Comparison of ENCODE assay signal across 16 cellular contexts in the genomic region with DNA sequence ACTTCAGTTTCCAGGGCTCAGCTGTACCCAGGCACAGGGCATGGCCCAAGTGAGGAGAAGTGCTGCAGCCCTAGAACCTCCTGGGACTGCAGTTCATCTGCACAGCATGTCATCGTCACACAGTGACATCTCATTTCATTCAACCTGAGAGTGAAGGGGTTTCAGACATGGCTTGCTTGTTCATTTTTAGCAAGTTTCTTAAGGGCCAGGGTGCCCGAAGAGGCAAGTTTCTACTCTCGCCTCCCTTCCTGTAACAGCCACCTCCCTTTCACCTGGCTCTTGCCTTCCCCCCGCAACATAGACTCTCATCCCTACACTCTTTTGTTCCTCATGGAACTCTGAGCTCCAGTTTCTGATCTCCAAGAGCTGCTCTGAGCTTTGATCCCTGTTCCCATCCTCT.
DNase-seq lines count a peak whose midpoint lies in the region; ATAC-seq and TF ChIP-seq lines count a peak whose summit lies in the region.
"Had no signal": no experiment of that assay in that cellular context is flagged by ENCODE, and none has a peak within 500 bp of the region (broad histone marks: within the 10 kb centered on the region; RNA-seq: fewer than 3 reads in every experiment).

No MANE protein-coding gene starts in this region.

- H3K9me3 Mint-ChIP-seq in activated T-cell treated with anti-CD3 and anti-CD28 coated beads, Interleukin-2, amount 50 U/mL, for 72 hours, result no peaks in the 10 kb centered on the region
- no peaks in the 10 kb centered on the region for H3K9me3 Mint-ChIP-seq in activated T-cell treated with anti-CD3 and anti-CD28 coated beads, Interleukin-2, amount 50 U/mL, for 24 hours
- H3K9me3 Mint-ChIP-seq: activated naive CD4-positive, alpha-beta T cell treated with anti-CD3 and anti-CD28 coated beads for 36 hours had no signal

- peak; percentile 17 to 22 for ATAC-seq in activated T-cell treated with anti-CD3 and anti-CD28 coated beads, Interleukin-2, amount 50 U/mL, for 72 hours (replicated peaks in 1 of 2)
- ATAC-seq in GM21717 (IDR thresholded peaks at IDR 0.05; ENCODE audit: unreplicated experiment), result peak; percentile 91
- peak; percentile 69 for ATAC-seq in HG03159 (IDR thresholded peaks at IDR 0.05; ENCODE audit: unreplicated experiment)

- peak overlapping the region in 1 of 3 donors; percentile 33 for H3K9ac ChIP-seq in skeletal muscle tissue (ENCODE audit: low read depth in 1 of 3, low read length in 3 of 3)

- H3K36me3 ChIP-seq in skeletal muscle tissue (ENCODE audit: control insufficient read depth in 3 of 3, insufficient read depth in 3 of 3, low read length in 3 of 3), result no peaks in the 10 kb centered on the region
- no peaks in the 10 kb centered on the region for H3K36me3 ChIP-seq in WERI-Rb-1

- H3K9me3 ChIP-seq in skeletal muscle tissue (ENCODE audit: control insufficient read depth in 3 of 3, low read length in 3 of 3) (no peaks in the 10 kb centered on the region), WERI-Rb-1 (ENCODE audit: severe bottlenecking) (no peaks in the 10 kb centered on the region)

- peaks cover 46 to 58% (median 55%) of the 10 kb centered on the region in 3 donors for H3K4me1 ChIP-seq in skeletal muscle tissue (ENCODE audit: control insufficient read depth in 3 of 3, insufficient read depth in 3 of 3, low read length in 3 of 3)

- TF ChIP-seq CTCF in WERI-Rb-1 (IDR thresholded peaks at IDR 0.05; ENCODE audit: low read depth, low read length), result no peak

- no peak overlapping the region for H3K4me3 ChIP-seq in skeletal muscle tissue (ENCODE audit: low read length in 3 of 3)
- no peak overlapping the region for H3K4me3 ChIP-seq in WERI-Rb-1 (ENCODE audit: low read depth, low read length)
- H3K4me3 ChIP-seq: dorsolateral prefrontal cortex, skin epidermis had no signal

- peaks cover 5% of the 10 kb centered on the region for H3K27me3 Mint-ChIP-seq in activated T-cell treated with anti-CD3 and anti-CD28 coated beads, Interleukin-2, amount 50 U/mL, for 72 hours (ENCODE audit: low read depth)
- H3K27me3 Mint-ChIP-seq in activated T-cell treated with anti-CD3 and anti-CD28 coated beads, Interleukin-2, amount 50 U/mL, for 24 hours, result no peaks in the 10 kb centered on the region

- peak; percentile 1 to 5 for DNase-seq in activated T-cell treated with anti-CD3 and anti-CD28 coated beads, Interleukin-2, amount 50 U/mL, for 72 hours
- no peak for DNase-seq in activated T-cell treated with anti-CD3 and anti-CD28 coated beads, Interleukin-2, amount 50 U/mL, for 24 hours
- DNase-seq in WERI-Rb-1 (no peak), medulla oblongata (ENCODE audit: extremely low spot score) (no peak), AG20443 (ENCODE audit: low spot score) (no peak)
- DNase-seq: activated naive CD4-positive, alpha-beta T cell treated with anti-CD3 and anti-CD28 coated beads for 36 hours; DND-41; dorsolateral prefrontal cortex; NCI-H1694 treated with DMSO at 0.1 percent for 48 hours; RPMI8226 had no signal

- H3K27ac Mint-ChIP-seq in activated T-cell treated with anti-CD3 and anti-CD28 coated beads, Interleukin-2, amount 50 U/mL, for 72 hours, result no peak overlapping the region
- H3K27ac Mint-ChIP-seq in activated T-cell treated with anti-CD3 and anti-CD28 coated beads, Interleukin-2, amount 50 U/mL, for 24 hours, result no peak overlapping the region
- H3K27ac Mint-ChIP-seq: activated naive CD4-positive, alpha-beta T cell treated with anti-CD3 and anti-CD28 coated beads for 36 hours had no signal

- no peaks in the 10 kb centered on the region for H3K36me3 Mint-ChIP-seq in activated T-cell treated with anti-CD3 and anti-CD28 coated beads, Interleukin-2, amount 50 U/mL, for 72 hours (ENCODE audit: insufficient read depth in 2 of 2)
- no peaks in the 10 kb centered on the region for H3K36me3 Mint-ChIP-seq in activated T-cell treated with anti-CD3 and anti-CD28 coated beads, Interleukin-2, amount 50 U/mL, for 24 hours (ENCODE audit: low read depth)

- H3K4me1 Mint-ChIP-seq in activated T-cell treated with anti-CD3 and anti-CD28 coated beads, Interleukin-2, amount 50 U/mL, for 72 hours (ENCODE audit: low read depth), result peaks cover 22% of the 10 kb centered on the region
- H3K4me1 Mint-ChIP-seq in activated T-cell treated with anti-CD3 and anti-CD28 coated beads, Interleukin-2, amount 50 U/mL, for 24 hours (ENCODE audit: low read depth), result peaks cover 22% of the 10 kb centered on the region

- H3K27me3 ChIP-seq in skeletal muscle tissue (ENCODE audit: control insufficient read depth in 3 of 3, insufficient read depth in 3 of 3, low read length in 3 of 3) (no peaks in the 10 kb centered on the region), WERI-Rb-1 (ENCODE audit: insufficient read depth, low read depth, severe bottlenecking) (no peaks in the 10 kb centered on the region)
- H3K27me3 ChIP-seq: dorsolateral prefrontal cortex had no signal

- H3K27ac ChIP-seq in skeletal muscle tissue (ENCODE audit: low read depth, low read length) (peak overlapping the region; percentile 61), WERI-Rb-1 (no peak overlapping the region)
- H3K27ac ChIP-seq: 22Rv1, dorsolateral prefrontal cortex, HL-60, skin epidermis had no signal

- H3K4me3 Mint-ChIP-seq in activated T-cell treated with anti-CD3 and anti-CD28 coated beads, Interleukin-2, amount 50 U/mL, for 72 hours, result no peak overlapping the region
- no peak overlapping the region for H3K4me3 Mint-ChIP-seq in activated T-cell treated with anti-CD3 and anti-CD28 coated beads, Interleukin-2, amount 50 U/mL, for 24 hours
- H3K4me3 Mint-ChIP-seq: activated naive CD4-positive, alpha-beta T cell treated with anti-CD3 and anti-CD28 coated beads for 36 hours had no signal

Comparison
In these comparisons a context has a peak if more than half of its experiments do, and no peak if none do; other contexts are left out.
1. DNase-seq: peak in activated T-cell treated with anti-CD3 and anti-CD28 coated beads, Interleukin-2, amount 50 U/mL, for 72 hours (2 of 2); none in activated T-cell treated with anti-CD3 and anti-CD28 coated beads, Interleukin-2, amount 50 U/mL, for 24 hours (single experiment), WERI-Rb-1 (single experiment), medulla oblongata (single experiment) and AG20443 (single experiment).
2. ATAC-seq: peak in every context shown above with its lines; median percentile 91 in GM21717; 69 in HG03159; 20 in activated T-cell treated with anti-CD3 and anti-CD28 coated beads, Interleukin-2, amount 50 U/mL, for 72 hours.